In genomic region chr16:12819126-12820117, GRCh38 we compare ENCODE assay signal across 8 cellular contexts. TPM values are rescaled to one million over a fixed set of nuclear protein-coding genes. Genes with fewer than 3 reads are reported as not detected.
A peak's percentile ranks its signal among the peaks of the same experiment; 100 is the strongest.
DNase-seq lines count a peak whose midpoint lies in the region; ATAC-seq and TF ChIP-seq lines count a peak whose summit lies in the region.

No MANE protein-coding gene starts in this region.

- H3K4me3 ChIP-seq in SJSA1 (no peak overlapping the region), psoas muscle (no peak overlapping the region)

- DNase-seq in CD14-positive monocyte (ENCODE audit: low spot score), result peak; percentile 62
- peak; percentile 33 for DNase-seq in HFFc6
- DNase-seq in SJSA1 (ENCODE audit: low read depth in 1 of 2, low spot score in 2 of 2), result peak; percentile 23 to 47
- DNase-seq in activated gamma-delta T cell treated with anti-CD3 and anti-CD28 coated beads, Interleukin-2, amount 50 U/mL, for 16 hours (ENCODE audit: low read depth), result peak; percentile 67
- peak in 40 of 42 donors; percentile 27 to 89 (median 67) for DNase-seq in head of caudate nucleus
- peak; percentile 61 to 71 for DNase-seq in psoas muscle

- WGBS in psoas muscle, 3 donors, result 58 to 59% (median 59%) methylated on average over 18 of the region's 18 CpGs

- peak overlapping the region in 3 of 7 donors; percentile 2 to 66 (median 66) for H3K27ac Mint-ChIP-seq in CD14-positive monocyte
- H3K27ac Mint-ChIP-seq in HFFc6, result no peak overlapping the region

- H3K4me1 Mint-ChIP-seq in CD14-positive monocyte (peaks cover 41% of the 10 kb centered on the region), HFFc6 (ENCODE audit: low read depth) (peaks cover 20% of the 10 kb centered on the region)

- intact Hi-C loops in CD14-positive monocyte (cut with micrococcal nuclease), result loop anchor here (2.0 to 10.0 kb wide), 2 partner anchors 365 to 725 kb away; no protein-coding TSS in a partner anchor
- intact Hi-C loops in head of caudate nucleus (cut with DNase I), result loop anchor here (5.0 kb wide), 1 partner anchor 362 kb away; no protein-coding TSS in a partner anchor
- intact Hi-C loops in psoas muscle (cut with DNase I), result loop anchor here (5.0 to 10.0 kb wide), 3 partner anchors 247 to 725 kb away; no protein-coding TSS in a partner anchor

- H3K9me3 Mint-ChIP-seq in CD14-positive monocyte (no peaks in the 10 kb centered on the region), HFFc6 (no peaks in the 10 kb centered on the region)

- no peaks in the 10 kb centered on the region for H3K4me1 ChIP-seq in SJSA1 (replicated peaks)
- H3K4me1 ChIP-seq in psoas muscle, result no peaks in the 10 kb centered on the region

- peaks cover 9 to 21% (median 17%) of the 10 kb centered on the region in 3 donors for H3K27me3 Mint-ChIP-seq in CD14-positive monocyte (ENCODE audit: low read depth in 3 of 3)
- peaks cover 6% of the 10 kb centered on the region for H3K27me3 Mint-ChIP-seq in HFFc6 (ENCODE audit: insufficient read depth)

- no peaks in the 10 kb centered on the region for H3K36me3 ChIP-seq in SJSA1
- no peaks in the 10 kb centered on the region for H3K36me3 ChIP-seq in psoas muscle (ENCODE audit: insufficient read depth in 1 of 2, low read depth in 1 of 2)

- ATAC-seq in psoas muscle (peak in 2 of 4 donors; percentile 46 to 55), GM19463 (IDR thresholded peaks at IDR 0.05; ENCODE audit: unreplicated experiment) (no peak), HG03432 (IDR thresholded peaks at IDR 0.05; ENCODE audit: unreplicated experiment) (no peak)

- no peaks in the 10 kb centered on the region; the same call in 1 of the 2 replicates for H3K9me3 ChIP-seq in SJSA1 (replicated peaks)
- H3K9me3 ChIP-seq in psoas muscle, result no peaks in the 10 kb centered on the region

- peak overlapping the region in 1 of 2 donors; percentile 19 for H3K4me3 Mint-ChIP-seq in CD14-positive monocyte
- H3K4me3 Mint-ChIP-seq in HFFc6, result no peak overlapping the region

- H3K27me3 ChIP-seq in SJSA1 (replicated peaks) (no peaks in the 10 kb centered on the region), psoas muscle (ENCODE audit: insufficient read depth in 3 of 3, low read length in 2 of 3) (peaks cover 0 to 2% (median 0%) of the 10 kb centered on the region in 3 donors)

- H3K27ac ChIP-seq in SJSA1 (no peak overlapping the region), psoas muscle (no peak overlapping the region)

- H3K36me3 Mint-ChIP-seq in CD14-positive monocyte (peaks cover 0 to 2% of the 10 kb centered on the region in 2 donors), HFFc6 (ENCODE audit: low read depth) (no peaks in the 10 kb centered on the region)

- peak; percentile 91 for TF ChIP-seq CTCF in CD14-positive monocyte (IDR thresholded peaks at IDR 0.05)
- TF ChIP-seq CTCF in HFFc6 (IDR thresholded peaks at IDR 0.05), result peak; percentile 95
- TF ChIP-seq CTCF in psoas muscle (IDR thresholded peaks at IDR 0.05), result peak; percentile 67

RNA-seq across cellular contexts. Expression of gene CPPED1, which starts 15.7 kb away (rescaled TPM):
- polyA plus RNA-seq in CD14-positive monocyte (100 to 1,000 TPM; 259 to 292 TPM), psoas muscle (1 to 10 TPM; 2.7 to 3.4 (median 3.2) TPM)
- total RNA-seq in HFFc6 (2021; fragmentation: NEBNext Ultra II Directional; extraction: Animal tissue kit (Norgen Biotek cat#: 25700)), result 10 to 100 TPM; 54.6 to 66.7 (median 63.1) TPM
- total RNA-seq in SJSA1 (2014; rRNA removed; shearing (Covaris generic)), result 0.06 and 2.4 TPM in 2 replicates
- 1 to 10 TPM; 3.5 to 6.1 (median 5.3) TPM for total RNA-seq in psoas muscle

Comparison
In these comparisons a context has a peak if more than half of its experiments do, and no peak if none do; other contexts are left out.
1. RNA of gene CPPED1, which starts 15.7 kb away (total RNA-seq): 54.6 to 66.7 TPM in HFFc6; 3.5 to 6.1 TPM in psoas muscle and 0.06 to 2.4 TPM in SJSA1; every median in the first group is over 4 times any median in the second.
2. Peak in every context shown above with its lines, with median percentiles within 50 percentile points of each other: DNase-seq and CTCF ChIP-seq.